In genomic region chr2:13492262-13492661, GRCh38 we compare ENCODE assay signal across 7 cellular contexts.
"Had no signal": no experiment of that assay in that cellular context is flagged by ENCODE, and none has a peak within 500 bp of the region (broad histone marks: within the 10 kb centered on the region; RNA-seq: fewer than 3 reads in every experiment).

No MANE protein-coding gene starts in this region.

- ATAC-seq: HepG2 had no signal

- H3K4me2 ChIP-seq: KMS-11 had no signal

- H3K9ac ChIP-seq: KMS-11 had no signal

- FAIRE-seq: HepG2, HTR-8/SVneo had no signal

- DNase-seq: IMR-90, KBM-7, KG1 had no signal

- H3K27ac ChIP-seq: HL-60, KMS-11 had no signal
